ENCODE assay signal across 1 cellular context in genomic region chr5:165956854-165957253, GRCh38.
TF ChIP-seq lines count a peak whose summit lies in the region.

No MANE protein-coding gene starts in this region.

TF ChIP-seq in GM23338, 12 proteins besides CTCF, POLR2A, EP300 and RAD21:
- TF ChIP-seq, protein P1, sequence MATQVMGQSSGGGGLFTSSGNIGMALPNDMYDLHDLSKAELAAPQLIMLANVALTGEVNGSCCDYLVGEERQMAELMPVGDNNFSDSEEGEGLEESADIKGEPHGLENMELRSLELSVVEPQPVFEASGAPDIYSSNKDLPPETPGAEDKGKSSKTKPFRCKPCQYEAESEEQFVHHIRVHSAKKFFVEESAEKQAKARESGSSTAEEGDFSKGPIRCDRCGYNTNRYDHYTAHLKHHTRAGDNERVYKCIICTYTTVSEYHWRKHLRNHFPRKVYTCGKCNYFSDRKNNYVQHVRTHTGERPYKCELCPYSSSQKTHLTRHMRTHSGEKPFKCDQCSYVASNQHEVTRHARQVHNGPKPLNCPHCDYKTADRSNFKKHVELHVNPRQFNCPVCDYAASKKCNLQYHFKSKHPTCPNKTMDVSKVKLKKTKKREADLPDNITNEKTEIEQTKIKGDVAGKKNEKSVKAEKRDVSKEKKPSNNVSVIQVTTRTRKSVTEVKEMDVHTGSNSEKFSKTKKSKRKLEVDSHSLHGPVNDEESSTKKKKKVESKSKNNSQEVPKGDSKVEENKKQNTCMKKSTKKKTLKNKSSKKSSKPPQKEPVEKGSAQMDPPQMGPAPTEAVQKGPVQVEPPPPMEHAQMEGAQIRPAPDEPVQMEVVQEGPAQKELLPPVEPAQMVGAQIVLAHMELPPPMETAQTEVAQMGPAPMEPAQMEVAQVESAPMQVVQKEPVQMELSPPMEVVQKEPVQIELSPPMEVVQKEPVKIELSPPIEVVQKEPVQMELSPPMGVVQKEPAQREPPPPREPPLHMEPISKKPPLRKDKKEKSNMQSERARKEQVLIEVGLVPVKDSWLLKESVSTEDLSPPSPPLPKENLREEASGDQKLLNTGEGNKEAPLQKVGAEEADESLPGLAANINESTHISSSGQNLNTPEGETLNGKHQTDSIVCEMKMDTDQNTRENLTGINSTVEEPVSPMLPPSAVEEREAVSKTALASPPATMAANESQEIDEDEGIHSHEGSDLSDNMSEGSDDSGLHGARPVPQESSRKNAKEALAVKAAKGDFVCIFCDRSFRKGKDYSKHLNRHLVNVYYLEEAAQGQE (IDR thresholded peaks at IDR 0.05; ENCODE audit: unreplicated experiment), result no peak
